In genomic region chr15:61226313-61227250, GRCh38 we compare ENCODE assay signal across 10 cellular contexts. TPM values are rescaled to one million over a fixed set of nuclear protein-coding genes. Genes with fewer than 3 reads are reported as not detected.
DNase-seq lines count a peak whose midpoint lies in the region; ATAC-seq and TF ChIP-seq lines count a peak whose summit lies in the region.
"Had no signal": no experiment of that assay in that cellular context is flagged by ENCODE, and none has a peak within 500 bp of the region (broad histone marks: within the 10 kb centered on the region; RNA-seq: fewer than 3 reads in every experiment).

No MANE protein-coding gene starts in this region.

- no peak overlapping the region for H2AK5ac ChIP-seq in mesenchymal stem cell (ENCODE audit: low read length, severe bottlenecking)

- H3K18ac ChIP-seq in mesenchymal stem cell (ENCODE audit: low read depth in 1 of 2, low read length in 2 of 2): no peak overlapping the region

- H3K9me3 ChIP-seq in mesenchymal stem cell (ENCODE audit: control insufficient read depth, low read length) (no peaks in the 10 kb centered on the region), tibial nerve (no peaks in the 10 kb centered on the region)

- H2AFZ ChIP-seq in mesenchymal stem cell (ENCODE audit: low read depth, low read length): no peak overlapping the region

- no peak for TF ChIP-seq CTCF in tibial nerve (IDR thresholded peaks at IDR 0.05)

- H3K27ac ChIP-seq in mesenchymal stem cell (ENCODE audit: low read length, poor library complexity, severe bottlenecking): no peak overlapping the region
- H3K27ac ChIP-seq in tibial nerve: no peak overlapping the region

- H3K4ac ChIP-seq in mesenchymal stem cell (ENCODE audit: low read depth in 1 of 2, low read length in 2 of 2): no peak overlapping the region

- ATAC-seq in GM18519 (IDR thresholded peaks at IDR 0.05; ENCODE audit: low FRiP score, unreplicated experiment): no peak
- ATAC-seq: effector memory CD8-positive, alpha-beta T cell had no signal

- H3K4me2 ChIP-seq in mesenchymal stem cell (ENCODE audit: low read length, poor library complexity, severe bottlenecking): peak overlapping the region; percentile 85

- peak overlapping the region in 1 of 2 experiments; percentile 84 for H3K4me3 ChIP-seq in mesenchymal stem cell (ENCODE audit: insufficient read depth in 1 of 2, low read depth in 1 of 2, low read length in 2 of 2)
- H3K4me3 ChIP-seq in tibial nerve: peak overlapping the region in 3 of 4 donors; percentile 47 to 73 (median 50)

- H2BK12ac ChIP-seq in mesenchymal stem cell (ENCODE audit: low read length in 2 of 2): no peak overlapping the region

- H4K91ac ChIP-seq in mesenchymal stem cell (ENCODE audit: low read length): no peak overlapping the region

- no peak overlapping the region for H2BK15ac ChIP-seq in mesenchymal stem cell (ENCODE audit: low read depth, poor library complexity, severe bottlenecking)

- H4K8ac ChIP-seq in mesenchymal stem cell (ENCODE audit: low read length): no peak overlapping the region

- no peak overlapping the region for H2BK120ac ChIP-seq in mesenchymal stem cell (ENCODE audit: low read depth, low read length)

- no peak overlapping the region for H2BK5ac ChIP-seq in mesenchymal stem cell (ENCODE audit: low read depth, low read length, poor library complexity, severe bottlenecking)

- TF ChIP-seq POLR2A in tibial nerve (IDR thresholded peaks at IDR 0.05): no peak

- no peak overlapping the region for H3K23ac ChIP-seq in mesenchymal stem cell (ENCODE audit: low read length in 2 of 2)

- DNase-seq in NCI-H524 (lab: John Stamatoyannopoulos, UW) (peak; percentile 34 to 69), NCI-H524 treated with DMSO at 0.1 percent for 48 hours (lab: John Stamatoyannopoulos, UW) (no peak), cerebellum (ENCODE audit: low spot score) (peak; percentile 64), mesenchymal stem cell (no peak), tibial nerve (ENCODE audit: low spot score in 2 of 2) (no peak), HT-29 (ENCODE audit: low spot score) (no peak)
- DNase-seq in stimulated activated CD4-positive, alpha-beta T cell treated with anti-CD3 and anti-CD28 coated beads, Interleukin-15, amount 100 ng/mL, for 24 hours: no peak
- DNase-seq: effector memory CD8-positive, alpha-beta T cell; Kasumi-1 had no signal

- TF ChIP-seq EP300 in tibial nerve (IDR thresholded peaks at IDR 0.05): no peak

- H3K27me3 ChIP-seq in mesenchymal stem cell (ENCODE audit: control insufficient read depth in 1 of 2, insufficient read depth in 1 of 2, low read length in 2 of 2) (peaks cover 0 to 33% of the 10 kb centered on the region in 2 experiments), tibial nerve (no peaks in the 10 kb centered on the region)

- H3K4me1 ChIP-seq in mesenchymal stem cell (ENCODE audit: control insufficient read depth, insufficient read depth, low read depth, low read length) (peaks cover 11% of the 10 kb centered on the region), tibial nerve (peaks cover 0 to 30% (median 6%) of the 10 kb centered on the region in 4 donors)

- H3K36me3 ChIP-seq in mesenchymal stem cell (ENCODE audit: control insufficient read depth in 1 of 2, insufficient read depth in 2 of 2, low read depth in 1 of 2, low read length in 2 of 2) (no peaks in the 10 kb centered on the region), tibial nerve (no peaks in the 10 kb centered on the region)

- WGBS in mesenchymal stem cell: 41% methylated on average over 7 of the region's 8 CpGs
- WGBS in tibial nerve, 2 donors: 26 to 30% methylated on average over 8 of the region's 8 CpGs

- H3K14ac ChIP-seq in mesenchymal stem cell (ENCODE audit: low read length in 2 of 2): no peak overlapping the region

- H3K9ac ChIP-seq in mesenchymal stem cell (ENCODE audit: low read length): peak overlapping the region; percentile 84

- peaks cover 22% of the 10 kb centered on the region for H3K79me1 ChIP-seq in mesenchymal stem cell (replicated peaks; ENCODE audit: low read length, poor library complexity, severe bottlenecking)

RNA-seq across cellular contexts. Expression of gene RORA, which starts 2.5 kb away (rescaled TPM):
- total RNA-seq in cerebellum: 312 TPM
- 7.2 TPM for polyA plus RNA-seq in mesenchymal stem cell (2013, experiment 1 of 2)
- 6.9 TPM for polyA plus RNA-seq in mesenchymal stem cell (2013, experiment 2 of 2)
- total RNA-seq in tibial nerve: 10 to 100 TPM; 21.0 to 37.0 (median 23.0) TPM
- total RNA-seq in HT-29 (2014; rRNA removed; shearing (Covaris generic)): 0.05 and 0.31 TPM in 2 replicates

Comparison
In these comparisons a context has a peak if more than half of its experiments do, and no peak if none do; other contexts are left out.
1. DNase-seq: peak in NCI-H524 (2 of 2) and cerebellum (single experiment); none in NCI-H524 treated with DMSO at 0.1 percent for 48 hours (single experiment), mesenchymal stem cell (single experiment), tibial nerve (0 of 2), HT-29 (single experiment) and stimulated activated CD4-positive, alpha-beta T cell treated with anti-CD3 and anti-CD28 coated beads, Interleukin-15, amount 100 ng/mL, for 24 hours (single experiment).
2. RNA of gene RORA, which starts 2.5 kb away (total RNA-seq): 312 TPM in cerebellum (single experiment) and 21.0 to 37.0 TPM in tibial nerve; 0.05 to 0.31 TPM in HT-29; every median in the first group is over 10 times any median in the second.